ENCODE assay signal across 8 cellular contexts in the genomic region with DNA sequence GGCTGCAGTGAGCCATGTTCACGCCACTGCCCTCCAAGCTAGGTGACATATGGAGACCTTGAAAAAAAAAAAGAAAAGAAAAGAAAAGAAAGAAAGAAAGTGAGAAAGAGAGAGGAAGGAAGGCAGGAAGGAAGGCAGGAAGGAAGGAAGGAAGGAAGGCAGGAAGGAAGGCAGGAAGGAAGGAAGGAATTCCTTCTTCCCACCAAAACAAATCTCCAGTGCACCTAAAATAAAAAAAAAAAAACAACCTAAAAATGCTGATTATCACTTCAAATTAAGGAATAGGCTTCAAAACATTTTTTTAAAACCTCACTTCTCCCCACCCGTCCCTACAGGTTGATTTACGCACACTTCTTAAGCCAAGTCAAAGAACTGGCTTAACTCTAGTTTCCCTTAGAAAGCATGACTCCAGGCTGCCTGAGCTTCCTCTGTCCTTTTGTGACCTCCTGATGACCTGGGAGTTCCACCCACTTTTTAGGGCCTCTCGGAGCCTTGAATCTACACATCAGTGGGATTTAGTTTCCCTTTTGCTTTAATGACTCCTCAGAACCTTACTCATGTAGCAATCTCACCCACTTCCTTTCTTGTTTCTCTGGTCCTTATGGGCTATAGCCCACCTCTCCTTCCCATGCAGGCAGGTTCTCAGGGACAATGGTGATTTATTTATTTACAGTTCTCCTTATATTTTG. TPM values are rescaled to one million over a fixed set of nuclear protein-coding genes. Genes with fewer than 3 reads are reported as not detected.
DNase-seq lines count a peak whose midpoint lies in the region; ATAC-seq and TF ChIP-seq lines count a peak whose summit lies in the region.

No MANE protein-coding gene starts in this region.

- H3K27ac ChIP-seq in naive thymus-derived CD4-positive, alpha-beta T cell (ENCODE audit: low read depth, low read length) = no peak overlapping the region
- no peak overlapping the region for H3K27ac ChIP-seq in effector memory CD4-positive, alpha-beta T cell (ENCODE audit: insufficient read depth, low read length, poor library complexity, severe bottlenecking)
- H3K27ac ChIP-seq in caudate nucleus (ENCODE audit: low read depth, low read length) = no peak overlapping the region
- H3K27ac ChIP-seq in testis = no peak overlapping the region

- CTCF ChIA-PET in activated CD8-positive, alpha-beta T cell treated with anti-CD3 and anti-CD28 coated beads for 36 hours (lab: Charles Lee) = interaction anchor here (1.1 to 1.6 kb wide), 2 partner anchors 108 to 129 kb away, joined by 4 read pairs; no protein-coding TSS in a partner anchor
- CTCF ChIA-PET in naive thymus-derived CD4-positive, alpha-beta T cell (lab: Charles Lee) = no interaction called here

- ATAC-seq in GM18909 (IDR thresholded peaks at IDR 0.05; ENCODE audit: poor library complexity, unreplicated experiment) (peak; percentile 93), HG03175 (IDR thresholded peaks at IDR 0.05; ENCODE audit: unreplicated experiment) (peak; percentile 74)
- ATAC-seq in activated CD8-positive, alpha-beta T cell treated with anti-CD3 and anti-CD28 coated beads for 36 hours = peak; percentile 85
- peak; percentile 88 for ATAC-seq in naive thymus-derived CD4-positive, alpha-beta T cell

- peaks cover 0 to 8% of the 10 kb centered on the region in 2 donors for H3K4me1 ChIP-seq in naive thymus-derived CD4-positive, alpha-beta T cell (ENCODE audit: control insufficient read depth in 2 of 2, insufficient read depth in 2 of 2, low read length in 2 of 2)
- H3K4me1 ChIP-seq in effector memory CD4-positive, alpha-beta T cell (ENCODE audit: control insufficient read depth, insufficient read depth, low read length, poor library complexity, severe bottlenecking) = no peaks in the 10 kb centered on the region
- no peaks in the 10 kb centered on the region for H3K4me1 ChIP-seq in testis

- no peak overlapping the region for H3K4me3 ChIP-seq in naive thymus-derived CD4-positive, alpha-beta T cell (ENCODE audit: low read length)
- H3K4me3 ChIP-seq in effector memory CD4-positive, alpha-beta T cell (ENCODE audit: insufficient read depth, low read depth, low read length, poor library complexity, severe bottlenecking) = no peak overlapping the region
- no peak overlapping the region for H3K4me3 ChIP-seq in testis

- H3K27me3 Mint-ChIP-seq in activated CD8-positive, alpha-beta T cell treated with anti-CD3 and anti-CD28 coated beads for 36 hours = peaks cover 1% of the 10 kb centered on the region
- H3K27me3 Mint-ChIP-seq in naive thymus-derived CD4-positive, alpha-beta T cell = no peaks in the 10 kb centered on the region

- H3K36me3 ChIP-seq in naive thymus-derived CD4-positive, alpha-beta T cell (ENCODE audit: control insufficient read depth in 2 of 3, insufficient read depth in 3 of 3, low read length in 3 of 3) = no peaks in the 10 kb centered on the region
- H3K36me3 ChIP-seq in effector memory CD4-positive, alpha-beta T cell (ENCODE audit: control insufficient read depth, insufficient read depth, low read length) = no peaks in the 10 kb centered on the region
- no peaks in the 10 kb centered on the region for H3K36me3 ChIP-seq in testis (ENCODE audit: low read depth, missing control alignments)

- H3K36me3 Mint-ChIP-seq in activated CD8-positive, alpha-beta T cell treated with anti-CD3 and anti-CD28 coated beads for 36 hours (ENCODE audit: low read depth) = no peaks in the 10 kb centered on the region
- peaks cover 0 to 16% (median 8%) of the 10 kb centered on the region in 5 donors for H3K36me3 Mint-ChIP-seq in naive thymus-derived CD4-positive, alpha-beta T cell

- intact Hi-C loops in activated CD8-positive, alpha-beta T cell treated with anti-CD3 and anti-CD28 coated beads for 36 hours (cut with micrococcal nuclease) = no loop called here
- intact Hi-C loops in naive thymus-derived CD4-positive, alpha-beta T cell (cut with micrococcal nuclease) = loop anchor here in 1 of 2 donors (1.0 to 5.0 kb wide), 3 partner anchors 13 to 51 kb away; no protein-coding TSS in a partner anchor
- intact Hi-C loops in testis (cut with DNase I; ENCODE audit: low total_unique reads) = no loop called here

- no peaks in the 10 kb centered on the region for H3K27me3 ChIP-seq in naive thymus-derived CD4-positive, alpha-beta T cell (ENCODE audit: control insufficient read depth in 2 of 2, insufficient read depth in 2 of 2, low read length in 2 of 2)
- H3K27me3 ChIP-seq in effector memory CD4-positive, alpha-beta T cell (replicated peaks; ENCODE audit: control insufficient read depth, insufficient read depth, low read length, poor library complexity, severe bottlenecking) = no peaks in the 10 kb centered on the region
- H3K27me3 ChIP-seq in testis = no peaks in the 10 kb centered on the region

- no peak overlapping the region for H3K27ac Mint-ChIP-seq in activated CD8-positive, alpha-beta T cell treated with anti-CD3 and anti-CD28 coated beads for 36 hours
- H3K27ac Mint-ChIP-seq in naive thymus-derived CD4-positive, alpha-beta T cell = peak overlapping the region in 2 of 9 donors; percentile 29 to 60

- peak overlapping the region; percentile 19 for H3K4me3 Mint-ChIP-seq in activated CD8-positive, alpha-beta T cell treated with anti-CD3 and anti-CD28 coated beads for 36 hours
- peak overlapping the region in 8 of 10 donors; percentile 8 to 70 (median 52) for H3K4me3 Mint-ChIP-seq in naive thymus-derived CD4-positive, alpha-beta T cell

- H3K9me3 Mint-ChIP-seq in activated CD8-positive, alpha-beta T cell treated with anti-CD3 and anti-CD28 coated beads for 36 hours = peaks cover 6% of the 10 kb centered on the region
- H3K9me3 Mint-ChIP-seq in naive thymus-derived CD4-positive, alpha-beta T cell = peaks cover 0 to 16% (median 10%) of the 10 kb centered on the region in 11 donors

- peaks cover 11% of the 10 kb centered on the region for H3K4me1 Mint-ChIP-seq in activated CD8-positive, alpha-beta T cell treated with anti-CD3 and anti-CD28 coated beads for 36 hours (ENCODE audit: low read depth)
- peaks cover 12 to 34% (median 14%) of the 10 kb centered on the region in 7 donors for H3K4me1 Mint-ChIP-seq in naive thymus-derived CD4-positive, alpha-beta T cell

- no peak for TF ChIP-seq CTCF in activated CD8-positive, alpha-beta T cell treated with anti-CD3 and anti-CD28 coated beads for 36 hours (IDR thresholded peaks at IDR 0.05)
- TF ChIP-seq CTCF in testis (IDR thresholded peaks at IDR 0.05) = no peak

- H3K9me3 ChIP-seq in naive thymus-derived CD4-positive, alpha-beta T cell (ENCODE audit: control insufficient read depth in 2 of 3, low read length in 3 of 3) = no peaks in the 10 kb centered on the region
- H3K9me3 ChIP-seq in effector memory CD4-positive, alpha-beta T cell (ENCODE audit: control insufficient read depth, low read length) = no peaks in the 10 kb centered on the region
- H3K9me3 ChIP-seq in testis = no peaks in the 10 kb centered on the region

- TF ChIP-seq POLR2A in testis (IDR thresholded peaks at IDR 0.05) = no peak

- WGBS in testis, 2 donors = 72 to 76% methylated on average over 4 of the region's 4 CpGs

- peak; percentile 42 for DNase-seq in activated CD8-positive, alpha-beta T cell treated with anti-CD3 and anti-CD28 coated beads for 36 hours
- DNase-seq in naive thymus-derived CD4-positive, alpha-beta T cell = peak in 1 of 9 donors; percentile 12
- DNase-seq in effector memory CD4-positive, alpha-beta T cell = no peak
- no peak for DNase-seq in caudate nucleus (lab: John Stamatoyannopoulos, UW)
- DNase-seq in RKO (ENCODE audit: low spot score) = no peak
- DNase-seq in testis = no peak

- POLR2A ChIA-PET in activated CD8-positive, alpha-beta T cell treated with anti-CD3 and anti-CD28 coated beads for 36 hours (lab: Charles Lee) = interaction anchor here (0.6 to 0.7 kb wide), 2 partner anchors 292 to 724 kb away, joined by 3 read pairs; no protein-coding TSS in a partner anchor
- POLR2A ChIA-PET in naive thymus-derived CD4-positive, alpha-beta T cell (lab: Charles Lee) = no interaction called here

RNA-seq across cellular contexts. Expression of a gene that starts 18.6 kb away (rescaled TPM):
- 10 to 100 TPM; 15.3 to 16.6 TPM for total RNA-seq in activated CD8-positive, alpha-beta T cell treated with anti-CD3 and anti-CD28 coated beads for 36 hours
- total RNA-seq in naive thymus-derived CD4-positive, alpha-beta T cell = 100 to 1,000 TPM in 1 of 5 experiments, 10 to 100 TPM in 2, 1 to 10 TPM in 2; 2.7 to 225 (median 33.8) TPM
- 1 to 10 TPM in 1 of 2 donors, under 1 TPM in 1; 0.45 to 1.1 TPM for polyA plus RNA-seq in naive thymus-derived CD4-positive, alpha-beta T cell
- total RNA-seq in testis = 10 to 100 TPM; 10.9 to 17.2 TPM
- 15.1 TPM for polyA plus RNA-seq in testis (ENCODE audit: insufficient read depth, low read depth, low replicate concordance)
